Comparison of ENCODE assay signal across 18 cellular contexts in the genomic region with DNA sequence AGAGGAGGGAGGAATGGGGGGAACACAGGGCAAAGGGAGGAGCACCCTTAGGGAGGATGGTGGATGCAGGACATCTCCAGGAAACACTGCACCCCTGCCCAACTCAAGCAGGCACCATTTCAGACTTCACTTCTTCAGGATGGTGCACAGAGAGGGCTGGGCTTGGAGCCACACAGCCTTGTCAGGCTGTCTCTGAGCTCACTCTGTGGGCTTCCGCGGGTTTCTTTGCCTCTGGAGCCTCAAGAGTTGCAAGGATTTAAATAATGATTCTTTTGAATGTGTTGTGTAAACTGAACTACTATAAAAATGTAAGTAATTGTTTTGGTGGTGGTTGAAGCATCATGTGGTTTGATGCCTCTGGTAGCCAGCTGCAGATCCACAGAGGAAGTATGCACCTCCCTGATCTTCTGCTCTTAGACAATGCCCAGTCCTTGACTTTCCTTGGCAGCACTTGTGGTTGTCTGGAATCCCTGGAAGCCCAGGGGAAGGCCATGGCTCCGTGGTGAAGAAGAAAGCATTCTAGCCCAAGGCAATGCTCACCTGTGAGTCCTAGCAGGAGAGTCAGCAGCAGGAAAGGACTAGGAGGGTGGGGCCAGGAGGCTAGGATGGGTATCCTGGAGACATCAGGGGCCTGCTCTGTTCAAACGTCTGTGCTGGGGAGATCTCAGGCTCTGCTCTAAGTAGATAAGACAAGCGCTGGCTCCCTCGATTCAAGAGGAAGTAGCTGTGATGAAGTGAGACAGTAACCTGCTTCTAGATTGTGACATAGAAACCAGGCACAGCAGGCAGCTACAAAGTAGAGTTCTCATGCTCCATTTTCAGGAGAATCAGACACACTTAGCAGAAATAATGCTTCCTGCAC. TPM values are rescaled to one million over a fixed set of nuclear protein-coding genes. Genes with fewer than 3 reads are reported as not detected.
A peak's percentile ranks its signal among the peaks of the same experiment; 100 is the strongest.
DNase-seq lines count a peak whose midpoint lies in the region; ATAC-seq and TF ChIP-seq lines count a peak whose summit lies in the region.
"Had no signal": no experiment of that assay in that cellular context is flagged by ENCODE, and none has a peak within 500 bp of the region (broad histone marks: within the 10 kb centered on the region; RNA-seq: fewer than 3 reads in every experiment).

No MANE protein-coding gene starts in this region.

- H2AFZ ChIP-seq in mammary epithelial cell (ENCODE audit: low read depth, low read length): no peak overlapping the region

- TF ChIP-seq CTCF in mammary epithelial cell (conservative IDR thresholded peaks at IDR 0.05 in 1 of 2, IDR thresholded peaks at IDR 0.05 in 1 of 2; ENCODE audit: extremely low read depth in 1 of 2, insufficient read depth in 1 of 2, low read depth in 1 of 2, low read length in 2 of 2) (no peak), breast epithelium (IDR thresholded peaks at IDR 0.05) (no peak), WERI-Rb-1 (IDR thresholded peaks at IDR 0.05; ENCODE audit: low read depth, low read length) (no peak)

- no peak overlapping the region for H3K4me3 ChIP-seq in mammary epithelial cell (replicated peaks in 1 of 3; ENCODE audit: insufficient read depth in 1 of 3, low read depth in 2 of 3, low read length in 3 of 3)
- H3K4me3 ChIP-seq in breast epithelium: no peak overlapping the region
- no peak overlapping the region for H3K4me3 ChIP-seq in thymus (ENCODE audit: low read length)
- H3K4me3 ChIP-seq in WERI-Rb-1 (ENCODE audit: low read depth, low read length): no peak overlapping the region

- H3K27ac ChIP-seq in mammary epithelial cell (ENCODE audit: insufficient read depth, low read depth, low read length) (no peak overlapping the region), breast epithelium (no peak overlapping the region), thymus (ENCODE audit: low read depth) (peak overlapping the region; percentile 91), WERI-Rb-1 (no peak overlapping the region)

- peaks cover 14% of the 10 kb centered on the region for H3K36me3 Mint-ChIP-seq in activated naive CD8-positive, alpha-beta T cell treated with anti-CD3 and anti-CD28 coated beads, Interleukin-2, amount 10 ng/mL, durations not matched to agents 7 days and 5 days

- H3K4me1 ChIP-seq in mammary epithelial cell (ENCODE audit: insufficient read depth, low read length) (no peaks in the 10 kb centered on the region), breast epithelium (no peaks in the 10 kb centered on the region), thymus (ENCODE audit: control insufficient read depth, insufficient read depth, low read length) (peaks cover 14% of the 10 kb centered on the region)

- TF ChIP-seq POLR2A in breast epithelium (IDR thresholded peaks at IDR 0.05): no peak

- CTCF ChIA-PET in mammary epithelial cell (lab: Charles Lee; ENCODE audit: low non-redundant PET): no interaction called here

- H3K9me3 Mint-ChIP-seq in activated naive CD8-positive, alpha-beta T cell treated with anti-CD3 and anti-CD28 coated beads, Interleukin-2, amount 10 ng/mL, durations not matched to agents 7 days and 5 days: peaks cover 15% of the 10 kb centered on the region

- H3K27me3 ChIP-seq in mammary epithelial cell (ENCODE audit: insufficient read depth, low read length): no peaks in the 10 kb centered on the region
- no peaks in the 10 kb centered on the region for H3K27me3 ChIP-seq in breast epithelium
- H3K27me3 ChIP-seq in thymus (ENCODE audit: control insufficient read depth, insufficient read depth): no peaks in the 10 kb centered on the region
- H3K27me3 ChIP-seq in WERI-Rb-1 (ENCODE audit: insufficient read depth, low read depth, severe bottlenecking): peaks cover 71% of the 10 kb centered on the region

- DNase-seq in mammary epithelial cell: peak; percentile 20
- no peak for DNase-seq in breast epithelium (ENCODE audit: low spot score in 2 of 2)
- DNase-seq in OCI-M2 (lab: John Stamatoyannopoulos, UW; ENCODE audit: unreplicated experiment): peak; percentile 54
- DNase-seq in activated naive CD8-positive, alpha-beta T cell treated with anti-CD3 and anti-CD28 coated beads, Interleukin-2, amount 10 ng/mL, durations not matched to agents 7 days and 5 days: no peak
- no peak for DNase-seq in superior temporal gyrus (ENCODE audit: extremely low spot score)
- no peak for DNase-seq in WERI-Rb-1
- no peak for DNase-seq in D341Med (ENCODE audit: low spot score)
- DNase-seq: DMS79, HCEC 1CT, IMR-90, kidney, NCI-H1417 treated with DMSO at 0.1 percent for 48 hours, NCI-H446 had no signal

- peaks cover 19% of the 10 kb centered on the region for H3K4me1 Mint-ChIP-seq in activated naive CD8-positive, alpha-beta T cell treated with anti-CD3 and anti-CD28 coated beads, Interleukin-2, amount 10 ng/mL, durations not matched to agents 7 days and 5 days

- POLR2A ChIA-PET in activated naive CD8-positive, alpha-beta T cell treated with anti-CD3 and anti-CD28 coated beads, Interleukin-2, amount 10 ng/mL, durations not matched to agents 7 days and 5 days (lab: Charles Lee): interaction anchor here (0.8 to 1.4 kb wide), 2 partner anchors 33 to 57 kb away, joined by 3 read pairs; no protein-coding TSS in a partner anchor

- no peaks in the 10 kb centered on the region for H3K27me3 Mint-ChIP-seq in activated naive CD8-positive, alpha-beta T cell treated with anti-CD3 and anti-CD28 coated beads, Interleukin-2, amount 10 ng/mL, durations not matched to agents 7 days and 5 days

- no peaks in the 10 kb centered on the region for H3K36me3 ChIP-seq in mammary epithelial cell (ENCODE audit: insufficient read depth, low read length)
- H3K36me3 ChIP-seq in breast epithelium: no peaks in the 10 kb centered on the region
- H3K36me3 ChIP-seq in thymus (ENCODE audit: control insufficient read depth, insufficient read depth): no peaks in the 10 kb centered on the region
- H3K36me3 ChIP-seq in WERI-Rb-1: no peaks in the 10 kb centered on the region

- BruUV-seq in mammary epithelial cell (replicated peaks; lab: Mats Ljungman, UMichigan): no TSS peak

- H3K9me3 ChIP-seq in mammary epithelial cell (replicated peaks; ENCODE audit: insufficient read depth, low read length): no peaks in the 10 kb centered on the region
- peaks cover 0 to 10% of the 10 kb centered on the region in 2 donors for H3K9me3 ChIP-seq in breast epithelium
- H3K9me3 ChIP-seq in thymus (ENCODE audit: control insufficient read depth): no peaks in the 10 kb centered on the region
- peaks cover 4% of the 10 kb centered on the region for H3K9me3 ChIP-seq in WERI-Rb-1 (ENCODE audit: severe bottlenecking)

- H4K20me1 ChIP-seq in mammary epithelial cell (ENCODE audit: insufficient read depth, low read length): no peaks in the 10 kb centered on the region

- no peak overlapping the region for H3K9ac ChIP-seq in mammary epithelial cell (ENCODE audit: insufficient read depth, low read length)

- peak overlapping the region; percentile 65 for H3K4me3 Mint-ChIP-seq in activated naive CD8-positive, alpha-beta T cell treated with anti-CD3 and anti-CD28 coated beads, Interleukin-2, amount 10 ng/mL, durations not matched to agents 7 days and 5 days

- dilution Hi-C loops in mammary epithelial cell (cut with HindIII; ENCODE audit: low sequenced_read_pairs): no loop called here

- ATAC-seq in activated naive CD8-positive, alpha-beta T cell treated with anti-CD3 and anti-CD28 coated beads, Interleukin-2, amount 10 ng/mL, durations not matched to agents 7 days and 5 days (ENCODE audit: low read depth): peak; percentile 85
- ATAC-seq: Panc1 had no signal

- WGBS in mammary epithelial cell (ENCODE audit: low coverage, missing lambda C conversion rate): 81% methylated on average over 5 of the region's 6 CpGs
- 39% methylated on average over 6 of the region's 6 CpGs for WGBS in thymus

- in situ Hi-C loops in mammary epithelial cell (cut with MboI; ENCODE audit: low sequenced_read_pairs in 2 of 2): no loop called here

- intact Hi-C loops in mammary epithelial cell (cut with micrococcal nuclease) (no loop called here), breast epithelium (cut with DNase I; ENCODE audit: low total_unique reads) (no loop called here)

- no peaks in the 10 kb centered on the region for H3K79me2 ChIP-seq in mammary epithelial cell (ENCODE audit: insufficient read depth, low read length)

- H3K27ac Mint-ChIP-seq in activated naive CD8-positive, alpha-beta T cell treated with anti-CD3 and anti-CD28 coated beads, Interleukin-2, amount 10 ng/mL, durations not matched to agents 7 days and 5 days: peak overlapping the region; percentile 89

- H3K4me2 ChIP-seq in mammary epithelial cell (ENCODE audit: insufficient read depth, low read depth, low read length): no peak overlapping the region

RNA-seq across cellular contexts. Expression of gene SIRPG, which starts 50.2 kb away (rescaled TPM):
- total RNA-seq in mammary epithelial cell (not detected), breast epithelium (not detected)
- polyA plus RNA-seq in mammary epithelial cell (0.60 TPM), thymus (51.0 TPM)
- polyA minus RNA-seq in mammary epithelial cell: 7.2 TPM
- 100 to 1,000 TPM in 1 of 2 experiments, 10 to 100 TPM in 1; 98.7 to 100 TPM for total RNA-seq in activated naive CD8-positive, alpha-beta T cell treated with anti-CD3 and anti-CD28 coated beads, Interleukin-2, amount 10 ng/mL, durations not matched to agents 7 days and 5 days
- total RNA-seq: cerebellum, glomerular endothelial cell, IMR-90, osteoblast had no signal
- polyA plus RNA-seq: IMR-90 had no signal

Comparison
In these comparisons a context has a peak if more than half of its experiments do, and no peak if none do; other contexts are left out.
1. DNase-seq: peak in mammary epithelial cell (single experiment) and OCI-M2 (single experiment); none in breast epithelium (0 of 2), activated naive CD8-positive, alpha-beta T cell treated with anti-CD3 and anti-CD28 coated beads, Interleukin-2, amount 10 ng/mL, durations not matched to agents 7 days and 5 days (single experiment), superior temporal gyrus (single experiment), WERI-Rb-1 (single experiment) and D341Med (single experiment).
2. RNA of gene SIRPG, which starts 50.2 kb away (total RNA-seq): 98.7 to 100 TPM in activated naive CD8-positive, alpha-beta T cell treated with anti-CD3 and anti-CD28 coated beads, Interleukin-2, amount 10 ng/mL, durations not matched to agents 7 days and 5 days; not detected in mammary epithelial cell and not detected in breast epithelium; every median in the first group is over 10 times any median in the second.